Comparison of ENCODE assay signal across 13 cellular contexts in the genomic region with DNA sequence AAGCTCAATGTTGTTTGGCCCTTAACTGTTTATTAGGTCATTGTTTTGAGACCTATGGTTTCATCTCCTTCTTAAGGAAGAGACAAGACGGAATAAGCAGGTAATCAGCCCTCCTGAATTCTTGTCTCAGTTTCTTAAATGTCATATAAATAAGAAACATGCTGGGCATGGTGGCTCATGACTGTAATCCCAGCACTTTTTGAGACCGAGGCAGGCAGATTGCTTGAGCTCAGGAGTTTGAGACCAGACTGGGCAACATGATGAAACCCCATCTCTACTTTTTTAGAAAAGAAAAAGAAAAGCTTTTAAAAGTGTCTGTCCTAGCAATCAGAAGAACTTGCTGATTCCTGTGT. TPM values are rescaled to one million over a fixed set of nuclear protein-coding genes. Genes with fewer than 3 reads are reported as not detected.
DNase-seq lines count a peak whose midpoint lies in the region; ATAC-seq and TF ChIP-seq lines count a peak whose summit lies in the region.
"Had no signal": no experiment of that assay in that cellular context is flagged by ENCODE, and none has a peak within 500 bp of the region (broad histone marks: within the 10 kb centered on the region; RNA-seq: fewer than 3 reads in every experiment).

No MANE protein-coding gene starts in this region.

- H3K9me3 Mint-ChIP-seq in activated T-cell treated with anti-CD3 and anti-CD28 coated beads, Interleukin-2, amount 50 U/mL, for 72 hours = no peaks in the 10 kb centered on the region
- peaks cover 0 to under 1% (median 0%) of the 10 kb centered on the region in 5 experiments for H3K9me3 Mint-ChIP-seq in brain
- no peaks in the 10 kb centered on the region for H3K9me3 Mint-ChIP-seq in stimulated activated memory B cell treated with anti-CD40 and anti-IgM and Interleukin-4, amounts not matched to agents 10 μg/mL and 1 μg/mL and 100 μg/mL, for 72 hours
- H3K9me3 Mint-ChIP-seq: naive B cell had no signal

- H3K4me1 ChIP-seq in Loucy (ENCODE audit: insufficient read depth, low read length, poor library complexity, severe bottlenecking) = peaks cover 23% of the 10 kb centered on the region

- H3K4me1 Mint-ChIP-seq in activated T-cell treated with anti-CD3 and anti-CD28 coated beads, Interleukin-2, amount 50 U/mL, for 72 hours (ENCODE audit: low read depth) = peaks cover 68% of the 10 kb centered on the region
- H3K4me1 Mint-ChIP-seq in brain = peaks cover 63% of the 10 kb centered on the region
- peaks cover 52% of the 10 kb centered on the region for H3K4me1 Mint-ChIP-seq in stimulated activated memory B cell treated with anti-CD40 and anti-IgM and Interleukin-4, amounts not matched to agents 10 μg/mL and 1 μg/mL and 100 μg/mL, for 72 hours

- H3K36me3 Mint-ChIP-seq in activated T-cell treated with anti-CD3 and anti-CD28 coated beads, Interleukin-2, amount 50 U/mL, for 72 hours (ENCODE audit: insufficient read depth in 2 of 2) = peaks cover 8 to 29% of the 10 kb centered on the region in 2 donors
- peaks cover 45% of the 10 kb centered on the region for H3K36me3 Mint-ChIP-seq in brain
- H3K36me3 Mint-ChIP-seq in stimulated activated memory B cell treated with anti-CD40 and anti-IgM and Interleukin-4, amounts not matched to agents 10 μg/mL and 1 μg/mL and 100 μg/mL, for 72 hours = peaks cover 17% of the 10 kb centered on the region

- H3K4me3 Mint-ChIP-seq in activated T-cell treated with anti-CD3 and anti-CD28 coated beads, Interleukin-2, amount 50 U/mL, for 72 hours = peak overlapping the region; percentile 56 to 62
- H3K4me3 Mint-ChIP-seq in brain = peak overlapping the region in 4 of 5 experiments; percentile 12 to 79 (median 36)
- H3K4me3 Mint-ChIP-seq in stimulated activated memory B cell treated with anti-CD40 and anti-IgM and Interleukin-4, amounts not matched to agents 10 μg/mL and 1 μg/mL and 100 μg/mL, for 72 hours = no peak overlapping the region

- H2AFZ ChIP-seq in Loucy (ENCODE audit: low read length) = no peak overlapping the region

- H3K36me3 ChIP-seq in Loucy (ENCODE audit: insufficient read depth, low read length) = no peaks in the 10 kb centered on the region
- H3K36me3 ChIP-seq: cardiac muscle cell had no signal

- no peaks in the 10 kb centered on the region for H3K9me3 ChIP-seq in Loucy (ENCODE audit: insufficient read depth, low read depth, low read length)
- H3K9me3 ChIP-seq: tibial nerve had no signal

- H3K4me2 ChIP-seq in Loucy (ENCODE audit: low read depth, low read length, poor library complexity, severe bottlenecking) = peak overlapping the region; percentile 44

- POLR2A ChIA-PET in RWPE1 (lab: Yijun Ruan, JAX; ENCODE audit: low non-redundant PET) = no interaction called here

- no peak for TF ChIP-seq CTCF in Loucy (conservative IDR thresholded peaks at IDR 0.05; ENCODE audit: low read length)
- TF ChIP-seq CTCF in brain (conservative IDR thresholded peaks at IDR 0.05) = peak; percentile 17 to 31
- no peak; the same call in 1 of the 2 replicates for TF ChIP-seq CTCF in RWPE1 (conservative IDR thresholded peaks at IDR 0.05; ENCODE audit: low read depth)

- CTCF ChIA-PET in RWPE1 (lab: Yijun Ruan, JAX) = interaction anchor here (0.6 to 1.5 kb wide), 15 partner anchors 9 to 793 kb away, joined by 3 to 10 read pairs (median 4); no protein-coding TSS in a partner anchor

- peaks cover 49% of the 10 kb centered on the region for H3K79me2 ChIP-seq in Loucy (ENCODE audit: insufficient read depth, low read length)

- no peak overlapping the region for H3K27ac ChIP-seq in RWPE1

- peaks cover 5% of the 10 kb centered on the region for H3F3A ChIP-seq in Loucy (ENCODE audit: low read depth)

- DNase-seq in activated T-cell treated with anti-CD3 and anti-CD28 coated beads, Interleukin-2, amount 50 U/mL, for 72 hours = no peak
- no peak for DNase-seq in activated T-cell treated with anti-CD3 and anti-CD28 coated beads, Interleukin-2, amount 50 U/mL, for 1 hour
- no peak for DNase-seq in activated gamma-delta T cell (lab: John Stamatoyannopoulos, UW)
- DNase-seq in NCI-H2171 (lab: John Stamatoyannopoulos, UW) = no peak
- DNase-seq in RWPE1 (ENCODE audit: low spot score) = no peak

- H3K27me3 Mint-ChIP-seq in activated T-cell treated with anti-CD3 and anti-CD28 coated beads, Interleukin-2, amount 50 U/mL, for 72 hours (ENCODE audit: low read depth) = no peaks in the 10 kb centered on the region
- peaks cover 8% of the 10 kb centered on the region for H3K27me3 Mint-ChIP-seq in brain
- H3K27me3 Mint-ChIP-seq in stimulated activated memory B cell treated with anti-CD40 and anti-IgM and Interleukin-4, amounts not matched to agents 10 μg/mL and 1 μg/mL and 100 μg/mL, for 72 hours = no peaks in the 10 kb centered on the region
- H3K27me3 Mint-ChIP-seq: naive B cell had no signal

- no peak for ATAC-seq in activated T-cell treated with anti-CD3 and anti-CD28 coated beads, Interleukin-2, amount 50 U/mL, for 72 hours (replicated peaks in 1 of 2)
- ATAC-seq in stimulated activated memory B cell treated with anti-CD40 and anti-IgM and Interleukin-4, amounts not matched to agents 10 μg/mL and 1 μg/mL and 100 μg/mL, for 72 hours = no peak
- ATAC-seq: activated CD4-positive, CD25-positive, alpha-beta regulatory T cell treated with anti-CD3 and anti-CD28 coated beads, Interleukin-2, amount 50 U/mL, for 24 hours; left ventricle myocardium superior had no signal

- no peaks in the 10 kb centered on the region for H3K27me3 ChIP-seq in Loucy (ENCODE audit: insufficient read depth, low read length, poor library complexity, severe bottlenecking)
- H3K27me3 ChIP-seq: cardiac muscle cell, tibial nerve had no signal

- H3K4me3 ChIP-seq in Loucy (ENCODE audit: low read length, poor library complexity, severe bottlenecking) = peak overlapping the region; percentile 20
- H3K4me3 ChIP-seq: cardiac muscle cell, tibial nerve had no signal

- H3K27ac Mint-ChIP-seq in activated T-cell treated with anti-CD3 and anti-CD28 coated beads, Interleukin-2, amount 50 U/mL, for 72 hours = peak overlapping the region; percentile 76
- H3K27ac Mint-ChIP-seq in brain = peak overlapping the region in 4 of 5 experiments; percentile 38 to 72 (median 62)
- peak overlapping the region; percentile 88 for H3K27ac Mint-ChIP-seq in stimulated activated memory B cell treated with anti-CD40 and anti-IgM and Interleukin-4, amounts not matched to agents 10 μg/mL and 1 μg/mL and 100 μg/mL, for 72 hours

- H4K20me1 ChIP-seq in Loucy (ENCODE audit: insufficient read depth, low read length, poor library complexity, severe bottlenecking) = peaks cover 26% of the 10 kb centered on the region

- H3K9ac ChIP-seq in Loucy (ENCODE audit: low read depth, low read length, poor library complexity, severe bottlenecking) = peak overlapping the region; percentile 19

- no peaks in the 10 kb centered on the region for H3K9me2 ChIP-seq in Loucy (replicated peaks; ENCODE audit: low read depth, low read length)

RNA-seq across cellular contexts. Expression of gene MTRFR, which starts 5.1 kb away (rescaled TPM):
- total RNA-seq in activated T-cell treated with anti-CD3 and anti-CD28 coated beads, Interleukin-2, amount 50 U/mL, for 72 hours = 10 to 100 TPM; 34.0 to 36.6 TPM
- polyA plus RNA-seq in brain (ENCODE audit: insufficient read depth, low read depth, low replicate concordance) = 23.5 TPM

RNA-seq across cellular contexts. Expression of gene MPHOSPH9, which starts 5.4 kb away (rescaled TPM):
- total RNA-seq in activated T-cell treated with anti-CD3 and anti-CD28 coated beads, Interleukin-2, amount 50 U/mL, for 72 hours = 100 to 1,000 TPM; 104 to 121 TPM
- polyA plus RNA-seq in brain (ENCODE audit: insufficient read depth, low read depth, low replicate concordance) = 3.7 TPM

RNA-seq across cellular contexts. Expression of gene CDK2AP1, which starts 33.4 kb away (rescaled TPM):
- 10 to 100 TPM; 37.8 to 40.0 TPM for total RNA-seq in activated T-cell treated with anti-CD3 and anti-CD28 coated beads, Interleukin-2, amount 50 U/mL, for 72 hours
- polyA plus RNA-seq in brain (ENCODE audit: insufficient read depth, low read depth, low replicate concordance) = 242 TPM

Comparison
In these comparisons a context has a peak if more than half of its experiments do, and no peak if none do; other contexts are left out.
1. CTCF ChIP-seq: peak in brain (2 of 2); none in Loucy (single experiment) and RWPE1 (single experiment).
2. Peak in every context shown above with its lines, with median percentiles within 50 percentile points of each other: H3K27ac Mint-ChIP-seq.